Comparison of ENCODE assay signal across 8 cellular contexts in the genomic region with DNA sequence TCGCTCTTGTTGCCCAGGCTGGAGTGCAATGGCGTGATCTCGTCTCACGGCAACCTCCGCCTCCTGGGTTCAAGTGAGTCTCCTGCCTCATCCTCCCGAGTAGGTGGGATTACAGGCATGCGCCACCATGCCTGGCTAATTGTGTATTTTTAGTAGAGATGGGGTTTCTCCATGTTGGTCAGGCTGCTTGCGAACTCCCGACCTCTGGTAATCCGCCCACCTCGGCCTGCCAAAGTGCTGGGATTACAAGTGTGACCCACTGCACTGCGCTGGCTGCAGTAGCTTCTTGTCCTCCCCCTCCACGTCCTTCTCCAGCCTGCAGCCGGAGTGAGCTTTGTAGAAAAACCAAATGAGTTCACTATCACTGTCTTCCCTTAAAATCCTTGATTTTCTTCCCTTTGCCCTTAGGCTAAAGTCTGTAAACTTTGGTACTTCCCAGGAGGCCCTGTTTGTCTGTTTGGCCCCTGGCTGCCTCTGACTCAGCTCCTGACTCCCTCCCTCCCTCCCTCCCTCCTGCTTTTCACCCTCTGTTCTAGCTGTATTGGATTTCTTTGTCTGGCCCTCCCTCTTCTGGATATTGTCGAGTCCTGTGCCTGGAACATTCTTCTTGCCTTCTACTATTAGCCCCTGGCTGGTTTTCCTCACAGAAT. TPM values are rescaled to one million over a fixed set of nuclear protein-coding genes. Genes with fewer than 3 reads are reported as not detected.
DNase-seq lines count a peak whose midpoint lies in the region; ATAC-seq and TF ChIP-seq lines count a peak whose summit lies in the region.

No MANE protein-coding gene starts in this region.

- H3K9me3 ChIP-seq in Caco-2, result no peaks in the 10 kb centered on the region

- TF ChIP-seq POLR2A in NB4 (IDR thresholded peaks at IDR 0.05; ENCODE audit: extremely low read depth, insufficient read length), result no peak
- no peak for TF ChIP-seq POLR2A in lower leg skin (IDR thresholded peaks at IDR 0.05)

- WGBS in lower leg skin, 2 donors, result 50 to 53% methylated on average over 15 of the region's 15 CpGs

- TF ChIP-seq CTCF in Caco-2 (IDR thresholded peaks at IDR 0.05; ENCODE audit: insufficient read depth in 1 of 2, low read depth in 1 of 2, low read length in 1 of 2, severe bottlenecking in 1 of 2, unreplicated experiment in 1 of 2) (peak; percentile 62 to 75), NB4 (IDR thresholded peaks at IDR 0.05; ENCODE audit: low read depth, low read length) (no peak), lower leg skin (IDR thresholded peaks at IDR 0.05) (no peak), type B pancreatic cell (conservative IDR thresholded peaks at IDR 0.05) (no peak)

- 0 out of 2 replicates have a peak, but pooled peaks cover 2% of the 10 kb centered on the region for H3K36me3 ChIP-seq in Caco-2 (ENCODE audit: control insufficient read depth, insufficient read depth, low read length)

- peak; percentile 90 to 98 for DNase-seq in Caco-2
- DNase-seq in NB4 (ENCODE audit: low read depth), result peak; percentile 31
- DNase-seq in cerebellar cortex (ENCODE audit: low spot score), result peak; percentile 74
- peak; percentile 62 to 83 for DNase-seq in lower leg skin (ENCODE audit: low spot score in 2 of 2)
- peak; percentile 37 for DNase-seq in type B pancreatic cell (ENCODE audit: extremely low spot score, unreplicated experiment)
- DNase-seq in NOMO-1 (lab: John Stamatoyannopoulos, UW; ENCODE audit: unreplicated experiment in 2 of 2), result no peak

- BruUV-seq in Caco-2 (replicated peaks; lab: Mats Ljungman, UMichigan), result no TSS peak

- H3K4me3 Mint-ChIP-seq in Caco-2 (ENCODE audit: unreplicated experiment) (peak overlapping the region; percentile 60), type B pancreatic cell (peak overlapping the region; percentile 76)

- ATAC-seq in HG03045 (IDR thresholded peaks at IDR 0.05; ENCODE audit: unreplicated experiment), result no peak
- no peak for ATAC-seq in HG02938 (IDR thresholded peaks at IDR 0.05; ENCODE audit: unreplicated experiment)

- CTCF ChIA-PET in Caco-2 (lab: Charles Lee), result interaction anchor here (0.6 to 4.5 kb wide), 26 partner anchors 12 to 1443 kb away, joined by 3 to 88 read pairs (median 5); a partner anchor contains a TSS

- H3K27ac Mint-ChIP-seq in Caco-2 (ENCODE audit: unreplicated experiment) (peak overlapping the region; percentile 76), type B pancreatic cell (peak overlapping the region; percentile 93)

- intact Hi-C loops in Caco-2 (cut with micrococcal nuclease; ENCODE audit: unreplicated experiment) (loop anchor here (1.0 kb wide), 7 partner anchors 13 to 118 kb away; a partner anchor contains a TSS), lower leg skin (cut with DNase I; ENCODE audit: low total_unique reads) (no loop called here)

- peaks cover 93% of the 10 kb centered on the region for H3K4me1 ChIP-seq in Caco-2

- no peaks in the 10 kb centered on the region for H3K27me3 ChIP-seq in Caco-2 (replicated peaks; ENCODE audit: control insufficient read depth, insufficient read depth, low read length)

- POLR2A ChIA-PET in Caco-2 (lab: Charles Lee), result interaction anchor here (0.6 to 2.4 kb wide), 12 partner anchors 11 to 1599 kb away, joined by 3 to 19 read pairs (median 4); a partner anchor contains a TSS

- peaks cover 99% of the 10 kb centered on the region for H3K36me3 Mint-ChIP-seq in Caco-2 (ENCODE audit: insufficient read depth, unreplicated experiment)
- H3K36me3 Mint-ChIP-seq in type B pancreatic cell, result peaks cover 11% of the 10 kb centered on the region

- peaks cover 75% of the 10 kb centered on the region for H3K4me1 Mint-ChIP-seq in Caco-2 (ENCODE audit: low read depth, unreplicated experiment)
- peaks cover 45% of the 10 kb centered on the region for H3K4me1 Mint-ChIP-seq in type B pancreatic cell (ENCODE audit: unreplicated experiment)

- no peaks in the 10 kb centered on the region for H3K27me3 Mint-ChIP-seq in Caco-2 (ENCODE audit: insufficient read depth, unreplicated experiment)
- no peaks in the 10 kb centered on the region for H3K27me3 Mint-ChIP-seq in type B pancreatic cell

- H3K9me3 Mint-ChIP-seq in Caco-2 (ENCODE audit: unreplicated experiment) (no peaks in the 10 kb centered on the region), type B pancreatic cell (no peaks in the 10 kb centered on the region)

- H3K4me3 ChIP-seq in Caco-2 (ENCODE audit: low read depth, low read length) (peak overlapping the region; percentile 8), NB4 (ENCODE audit: low read depth, low read length) (no peak overlapping the region), lower leg skin (ENCODE audit: low read depth, poor library complexity, severe bottlenecking) (no peak overlapping the region)

RNA-seq across cellular contexts. Expression of a gene that starts 12.9 kb away (rescaled TPM):
- total RNA-seq in Caco-2 (2022), result 153 and 156 TPM in 2 replicates
- 10 to 100 TPM; 10.5 to 11.8 (median 10.9) TPM for total RNA-seq in lower leg skin
- 27.7 and 50.0 TPM in 2 replicates for total RNA-seq in type B pancreatic cell (ENCODE audit: low replicate concordance)

RNA-seq across cellular contexts. Expression of a gene that starts 50.6 kb away (rescaled TPM):
- total RNA-seq in Caco-2 (2022) (23.1 and 29.9 TPM in 2 replicates), lower leg skin (1 to 10 TPM; 1.3 to 7.7 (median 3.5) TPM), type B pancreatic cell (ENCODE audit: low replicate concordance) (6.3 and 9.3 TPM in 2 replicates)

RNA-seq across cellular contexts. Expression of a gene that starts 52.9 kb away (rescaled TPM):
- total RNA-seq in Caco-2 (2022) (0.18 and 0.67 TPM in 2 replicates), lower leg skin (10 to 100 TPM in 1 of 4 donors, 1 to 10 TPM in 3; 1.8 to 12.7 (median 4.9) TPM), type B pancreatic cell (ENCODE audit: low replicate concordance) (1.9 and 5.1 TPM in 2 replicates)

Comparison
In these comparisons a context has a peak if more than half of its experiments do, and no peak if none do; other contexts are left out.
1. DNase-seq: peak in Caco-2 (2 of 2), NB4 (single experiment), cerebellar cortex (single experiment), lower leg skin (2 of 2) and type B pancreatic cell (single experiment); none in NOMO-1 (0 of 2).
2. CTCF ChIP-seq: peak in Caco-2 (2 of 2); none in NB4 (single experiment), lower leg skin (0 of 3) and type B pancreatic cell (single experiment).